Comparison of ENCODE assay signal across 18 cellular contexts in the genomic region with DNA sequence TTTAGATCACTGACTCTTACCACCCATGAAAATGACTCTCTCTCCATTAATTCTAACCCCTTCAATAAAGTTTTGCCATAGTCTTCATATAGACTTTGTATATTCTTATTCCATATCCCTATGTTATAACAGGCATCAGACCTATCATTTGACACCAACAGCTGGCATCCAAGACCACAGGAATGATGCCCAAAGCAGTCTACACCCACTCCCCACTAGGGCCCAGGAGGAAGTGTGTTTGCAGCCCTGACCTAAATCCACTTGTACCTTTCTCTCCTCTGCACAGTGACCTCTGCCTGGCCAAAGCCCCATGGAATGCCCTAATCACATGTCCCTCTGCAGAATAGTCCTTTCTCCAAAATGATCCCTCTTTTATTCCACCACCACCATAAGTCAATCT.
DNase-seq lines count a peak whose midpoint lies in the region; ATAC-seq and TF ChIP-seq lines count a peak whose summit lies in the region.
"Had no signal": no experiment of that assay in that cellular context is flagged by ENCODE, and none has a peak within 500 bp of the region (broad histone marks: within the 10 kb centered on the region; RNA-seq: fewer than 3 reads in every experiment).

No MANE protein-coding gene starts in this region.

- TF ChIP-seq CTCF in right atrium auricular region (IDR thresholded peaks at IDR 0.05) (no peak), nephron progenitor cell (IDR thresholded peaks at IDR 0.05) (no peak)

- H3K27me3 Mint-ChIP-seq in dendritic cell treated with granulocyte-macrophage colony-stimulating factor and Interleukin-4, amounts not matched to agents 40 ng/mL and 50 ng/mL, for 4 days = no peaks in the 10 kb centered on the region
- peaks cover 3% of the 10 kb centered on the region for H3K27me3 Mint-ChIP-seq in nephron progenitor cell (ENCODE audit: low read depth, poor library complexity)
- H3K27me3 Mint-ChIP-seq: CD4-positive, alpha-beta T cell had no signal

- H3K9me3 Mint-ChIP-seq in dendritic cell treated with granulocyte-macrophage colony-stimulating factor and Interleukin-4, amounts not matched to agents 40 ng/mL and 50 ng/mL, for 4 days = peaks cover 9% of the 10 kb centered on the region
- H3K9me3 Mint-ChIP-seq in nephron progenitor cell = no peaks in the 10 kb centered on the region
- H3K9me3 Mint-ChIP-seq: CD4-positive, alpha-beta T cell had no signal

- H3K36me3 ChIP-seq in right atrium auricular region = no peaks in the 10 kb centered on the region
- H3K36me3 ChIP-seq: BE2C had no signal

- no peaks in the 10 kb centered on the region for H3K9me3 ChIP-seq in right atrium auricular region
- H3K9me3 ChIP-seq: BE2C, Caco-2 had no signal

- H3K27ac Mint-ChIP-seq in dendritic cell treated with granulocyte-macrophage colony-stimulating factor and Interleukin-4, amounts not matched to agents 40 ng/mL and 50 ng/mL, for 4 days = peak overlapping the region; percentile 91
- peak overlapping the region; percentile 76 for H3K27ac Mint-ChIP-seq in nephron progenitor cell
- H3K27ac Mint-ChIP-seq: CD4-positive, alpha-beta T cell had no signal

- no peaks in the 10 kb centered on the region for H3K27me3 ChIP-seq in right atrium auricular region
- H3K27me3 ChIP-seq: BE2C had no signal

- H3K4me3 ChIP-seq in right atrium auricular region = no peak overlapping the region

- peaks cover 0 to 11% of the 10 kb centered on the region in 2 donors for H3K4me1 ChIP-seq in right atrium auricular region
- H3K4me1 ChIP-seq: BE2C had no signal

- ATAC-seq in Right ventricle myocardium superior (ENCODE audit: poor library complexity) (peak; percentile 48), GM18858 (IDR thresholded peaks at IDR 0.05; ENCODE audit: unreplicated experiment) (no peak)

- no peak overlapping the region for H3K27ac ChIP-seq in right atrium auricular region

- DNase-seq in Right ventricle myocardium superior = no peak
- no peak for DNase-seq in right atrium auricular region (ENCODE audit: low spot score)
- no peak for DNase-seq in nephron progenitor cell
- DNase-seq in NCI-H1930 (lab: John Stamatoyannopoulos, UW) = no peak
- DNase-seq in NOMO-1 treated with dmso at 0.1 percent for 144 hours (lab: John Stamatoyannopoulos, UW; ENCODE audit: unreplicated experiment) = no peak
- DNase-seq: BE2C; Caco-2; CD4-positive, alpha-beta T cell; GDM1; MV-4-11; NCI-H1694 treated with DMSO at 0.1 percent for 48 hours; NCI-H2107; NCI-H510A; NCI-H748 treated with DMSO at 0.1 percent for 48 hours; NK-92 treated with Interleukin-12 subunit alpha and Interleukin-12 subunit beta, amount 100 ng/mL, for 24 hours; SHP77 treated with DMSO at 0.1 percent for 48 hours had no signal

- H3K4me3 Mint-ChIP-seq in dendritic cell treated with granulocyte-macrophage colony-stimulating factor and Interleukin-4, amounts not matched to agents 40 ng/mL and 50 ng/mL, for 4 days = no peak overlapping the region
- no peak overlapping the region for H3K4me3 Mint-ChIP-seq in nephron progenitor cell
- H3K4me3 Mint-ChIP-seq: CD4-positive, alpha-beta T cell had no signal

- H3K36me3 Mint-ChIP-seq in dendritic cell treated with granulocyte-macrophage colony-stimulating factor and Interleukin-4, amounts not matched to agents 40 ng/mL and 50 ng/mL, for 4 days (ENCODE audit: low read depth) = peaks cover 8% of the 10 kb centered on the region
- H3K36me3 Mint-ChIP-seq in nephron progenitor cell (ENCODE audit: low read depth) = peaks cover 26% of the 10 kb centered on the region

- intact Hi-C loops in Right ventricle myocardium superior (cut with DNase I) = no loop called here
- intact Hi-C loops in dendritic cell treated with granulocyte-macrophage colony-stimulating factor and Interleukin-4, amounts not matched to agents 40 ng/mL and 50 ng/mL, for 4 days (cut with micrococcal nuclease) = no loop called here

- peaks cover 41% of the 10 kb centered on the region for H3K4me1 Mint-ChIP-seq in dendritic cell treated with granulocyte-macrophage colony-stimulating factor and Interleukin-4, amounts not matched to agents 40 ng/mL and 50 ng/mL, for 4 days (ENCODE audit: low read depth)
- peaks cover 6% of the 10 kb centered on the region for H3K4me1 Mint-ChIP-seq in nephron progenitor cell
